ENCODE assay signal across 1 cellular context in genomic region chr1:23643668-23644554, GRCh38.
TF ChIP-seq lines count a peak whose summit lies in the region.

No MANE protein-coding gene starts in this region.

TF ChIP-seq in HEK293, 187 proteins besides CTCF, POLR2A, EP300 and RAD21 (continued from another document):
- TF ChIP-seq GFI1B (tag by site-specific recombination; IDR thresholded peaks at IDR 0.05) (no peak), PBX3 (CRISPR knock-in tag; IDR thresholded peaks at IDR 0.05) (no peak), ZNF175 (tag by site-specific recombination; IDR thresholded peaks at IDR 0.05) (no peak), ZBTB17 (tag by site-specific recombination; IDR thresholded peaks at IDR 0.05) (no peak), ZSCAN30 (tag by site-specific recombination; IDR thresholded peaks at IDR 0.05) (0 out of 2 replicates have a peak, but pooled peaks have one; percentile 20), MYNN (tag by site-specific recombination; IDR thresholded peaks at IDR 0.05; ENCODE audit: borderline replicate concordance) (no peak), SCRT2 (tag by site-specific recombination; IDR thresholded peaks at IDR 0.05) (peak; percentile 38; the same call in 1 of the 2 replicates), KLF10 (tag by site-specific recombination; IDR thresholded peaks at IDR 0.05) (no peak), ZNF843 (tag by site-specific recombination; IDR thresholded peaks at IDR 0.05) (0 out of 2 replicates have a peak, but pooled peaks have one; percentile 45), ZNF350 (tag by site-specific recombination; IDR thresholded peaks at IDR 0.05) (no peak), ZNF221 (tag by site-specific recombination; IDR thresholded peaks at IDR 0.05; ENCODE audit: borderline replicate concordance) (no peak), ZFP69B (tag by site-specific recombination; IDR thresholded peaks at IDR 0.05) (0 out of 2 replicates have a peak, but pooled peaks have one; percentile 17), PRDM6 (tag by site-specific recombination; IDR thresholded peaks at IDR 0.05) (peak; percentile 71; the same call in 1 of the 2 replicates), ZNF549 (tag by site-specific recombination; IDR thresholded peaks at IDR 0.05) (no peak), ZNF248 (tag by site-specific recombination; IDR thresholded peaks at IDR 0.05) (no peak), ZNF423 (tag by site-specific recombination; IDR thresholded peaks at IDR 0.05) (no peak), ZFP41 (tag by site-specific recombination; IDR thresholded peaks at IDR 0.05; ENCODE audit: borderline replicate concordance) (no peak), ZNF654 (tag by site-specific recombination; IDR thresholded peaks at IDR 0.05; ENCODE audit: low read depth) (no peak), FEZF1 (tag by site-specific recombination; IDR thresholded peaks at IDR 0.05) (peak; percentile 68), OVOL3 (tag by site-specific recombination; IDR thresholded peaks at IDR 0.05) (no peak)
